Comparison of ENCODE assay signal across 8 cellular contexts in the genomic region with DNA sequence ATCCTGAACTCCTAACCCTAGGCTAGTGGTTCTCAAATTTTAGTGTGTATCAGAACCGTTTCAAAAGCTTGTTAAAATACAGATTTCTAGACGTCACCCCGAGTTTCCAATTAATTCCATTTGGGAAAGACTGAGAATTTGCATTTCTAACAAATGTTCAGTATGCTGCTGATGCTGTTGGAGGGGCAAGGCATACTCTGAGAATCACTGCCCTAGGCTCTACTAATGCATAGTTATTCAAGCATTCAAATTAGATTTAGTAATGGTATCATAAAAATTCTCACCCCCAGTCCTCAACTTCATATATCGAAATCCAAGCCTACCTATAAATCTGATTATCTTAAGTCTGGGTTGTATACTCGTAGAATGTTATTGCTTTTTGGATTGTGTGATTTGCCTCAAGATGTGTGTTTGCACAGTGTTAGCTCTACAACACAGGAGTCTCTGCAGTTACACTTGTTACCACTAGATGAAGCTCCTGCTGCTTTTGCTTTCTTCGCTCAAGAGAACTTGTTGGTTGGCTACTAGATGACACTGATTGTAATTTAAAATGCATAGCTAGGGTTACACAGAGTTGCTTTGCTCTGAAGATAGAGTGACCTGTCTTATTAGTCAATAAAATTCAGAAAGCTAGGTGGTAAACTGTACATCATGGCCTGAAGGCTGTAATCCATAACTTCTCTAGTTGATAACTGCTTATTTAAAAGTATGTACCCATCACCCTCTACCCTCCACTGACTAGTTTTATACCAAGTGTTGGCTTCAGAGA. TPM values are rescaled to one million over a fixed set of nuclear protein-coding genes. Genes with fewer than 3 reads are reported as not detected.
A peak's percentile ranks its signal among the peaks of the same experiment; 100 is the strongest.
DNase-seq lines count a peak whose midpoint lies in the region; ATAC-seq, FAIRE-seq and TF ChIP-seq lines count a peak whose summit lies in the region.

No MANE protein-coding gene starts in this region.

- TF ChIP-seq CTCF in PC-9 (conservative IDR thresholded peaks at IDR 0.05) (peak; percentile 83), lower lobe of right lung (IDR thresholded peaks at IDR 0.05) (peak; percentile 88)

- peak; percentile 90 for ATAC-seq in activated CD8-positive, alpha-beta memory T cell treated with anti-CD3 and anti-CD28 coated beads, Interleukin-2, amount 10 ng/mL, durations not matched to agents 7 days and 5 days
- ATAC-seq in GM21529 (IDR thresholded peaks at IDR 0.05; ENCODE audit: unreplicated experiment) (peak; percentile 78), lower lobe of right lung (peak; percentile 84 to 94)

- H3K9me3 ChIP-seq in PC-9 (ENCODE audit: insufficient read depth, low read depth) (no peaks in the 10 kb centered on the region), lower lobe of right lung (no peaks in the 10 kb centered on the region)

- H3K27ac ChIP-seq in PC-9 (no peak overlapping the region), lower lobe of right lung (no peak overlapping the region)

- no peaks in the 10 kb centered on the region for H3F3A ChIP-seq in PC-9 (ENCODE audit: insufficient read depth, low read depth)

- H3K27me3 Mint-ChIP-seq in activated CD8-positive, alpha-beta memory T cell treated with anti-CD3 and anti-CD28 coated beads, Interleukin-2, amount 10 ng/mL, durations not matched to agents 7 days and 5 days: no peaks in the 10 kb centered on the region

- H3K36me3 ChIP-seq in PC-9 (ENCODE audit: low read depth): no peaks in the 10 kb centered on the region
- no peaks in the 10 kb centered on the region for H3K36me3 ChIP-seq in lower lobe of right lung

- BruUV-seq in PC-9 (replicated peaks; lab: Mats Ljungman, UMichigan): no TSS peak

- POLR2A ChIA-PET in PC-9 (lab: Charles Lee; ENCODE audit: unreplicated experiment): interaction anchor here (0.5 to 0.6 kb wide), 2 partner anchors 61 to 136 kb away, joined by 3 to 8 read pairs; a partner anchor contains a TSS

- peaks cover 51% of the 10 kb centered on the region for H3K4me1 Mint-ChIP-seq in activated CD8-positive, alpha-beta memory T cell treated with anti-CD3 and anti-CD28 coated beads, Interleukin-2, amount 10 ng/mL, durations not matched to agents 7 days and 5 days

- no peaks in the 10 kb centered on the region for H3K79me2 ChIP-seq in PC-9 (ENCODE audit: low read depth)

- H4K20me1 ChIP-seq in PC-9 (ENCODE audit: insufficient read depth): no peaks in the 10 kb centered on the region

- no peaks in the 10 kb centered on the region for H3K4me1 ChIP-seq in PC-9 (replicated peaks; ENCODE audit: insufficient read depth)
- no peaks in the 10 kb centered on the region for H3K4me1 ChIP-seq in lower lobe of right lung

- no peak for DNase-seq in activated CD8-positive, alpha-beta memory T cell treated with anti-CD3 and anti-CD28 coated beads, Interleukin-2, amount 10 ng/mL, durations not matched to agents 7 days and 5 days
- DNase-seq in activated CD8-positive, alpha-beta memory T cell treated with anti-CD3 and anti-CD28 coated beads, Interleukin-2, amount 50 U/mL, for 4 hours: no peak
- DNase-seq in HPDE6-E6E7 (ENCODE audit: extremely low spot score) (peak; percentile 42), PC-9 (peak in 1 of 2 experiments; percentile 63), lower lobe of right lung (no peak), T1000 (lab: John Stamatoyannopoulos, UW) (no peak)

- H3K27ac Mint-ChIP-seq in activated CD8-positive, alpha-beta memory T cell treated with anti-CD3 and anti-CD28 coated beads, Interleukin-2, amount 10 ng/mL, durations not matched to agents 7 days and 5 days: no peak overlapping the region

- no peak overlapping the region for H2AFZ ChIP-seq in PC-9

- CTCF ChIA-PET in activated CD8-positive, alpha-beta memory T cell treated with anti-CD3 and anti-CD28 coated beads, Interleukin-2, amount 10 ng/mL, durations not matched to agents 7 days and 5 days (lab: Charles Lee): interaction anchor here (0.6 to 7.9 kb wide), 53 partner anchors 10 to 297 kb away, joined by 3 to 74 read pairs (median 5); a partner anchor contains a TSS
- CTCF ChIA-PET in PC-9 (lab: Charles Lee): interaction anchor here (0.5 to 2.1 kb wide), 5 partner anchors 129 to 292 kb away, joined by 5 to 13 read pairs (median 6); a partner anchor contains a TSS

- no peak overlapping the region for H3K4me2 ChIP-seq in PC-9

- H3K9me2 ChIP-seq in PC-9 (ENCODE audit: insufficient read depth): no peaks in the 10 kb centered on the region

- no peaks in the 10 kb centered on the region for H3K27me3 ChIP-seq in PC-9 (ENCODE audit: insufficient read depth, low read depth)
- no peaks in the 10 kb centered on the region for H3K27me3 ChIP-seq in lower lobe of right lung (ENCODE audit: low read depth)

- intact Hi-C loops in PC-9 (cut with micrococcal nuclease; ENCODE audit: unreplicated experiment): loop anchor here (1.0 to 5.0 kb wide), 2 partner anchors 274 to 294 kb away; a partner anchor contains a TSS
- intact Hi-C loops in lower lobe of right lung (cut with DNase I): no loop called here

- H3K4me3 Mint-ChIP-seq in activated CD8-positive, alpha-beta memory T cell treated with anti-CD3 and anti-CD28 coated beads, Interleukin-2, amount 10 ng/mL, durations not matched to agents 7 days and 5 days: no peak overlapping the region

- H3K4me3 ChIP-seq in PC-9 (no peak overlapping the region), lower lobe of right lung (no peak overlapping the region)

- H3K9me3 Mint-ChIP-seq in activated CD8-positive, alpha-beta memory T cell treated with anti-CD3 and anti-CD28 coated beads, Interleukin-2, amount 10 ng/mL, durations not matched to agents 7 days and 5 days (ENCODE audit: low read depth): no peaks in the 10 kb centered on the region

- H3K36me3 Mint-ChIP-seq in activated CD8-positive, alpha-beta memory T cell treated with anti-CD3 and anti-CD28 coated beads, Interleukin-2, amount 10 ng/mL, durations not matched to agents 7 days and 5 days: peaks cover 3% of the 10 kb centered on the region

- peak; percentile 10 for FAIRE-seq in colon (lab: Jason Lieb, UNC)

RNA-seq across cellular contexts. Expression of a gene that starts 7.5 kb away (rescaled TPM):
- 100 to 1,000 TPM in 1 of 2 experiments, 10 to 100 TPM in 1; 89.3 to 105 TPM for total RNA-seq in activated CD8-positive, alpha-beta memory T cell treated with anti-CD3 and anti-CD28 coated beads, Interleukin-2, amount 10 ng/mL, durations not matched to agents 7 days and 5 days
- total RNA-seq in PC-9 (2021) (48.2 and 51.9 TPM in 2 replicates), lower lobe of right lung (32.1 TPM)
